16 cellular contexts compared by ENCODE assay signal in genomic region chr4:145083891-145084640, GRCh38. TPM values are rescaled to one million over a fixed set of nuclear protein-coding genes. Genes with fewer than 3 reads are reported as not detected.
DNase-seq lines count a peak whose midpoint lies in the region; ATAC-seq, FAIRE-seq and TF ChIP-seq lines count a peak whose summit lies in the region.
"Had no signal": no experiment of that assay in that cellular context is flagged by ENCODE, and none has a peak within 500 bp of the region (broad histone marks: within the 10 kb centered on the region; RNA-seq: fewer than 3 reads in every experiment).

No MANE protein-coding gene starts in this region.

- no peak overlapping the region for H4K8ac ChIP-seq in IMR-90 (ENCODE audit: low read depth in 2 of 2, low read length in 2 of 2)

- no peak overlapping the region for H3K4ac ChIP-seq in IMR-90 (ENCODE audit: low read depth, low read length)

- H3K14ac ChIP-seq in IMR-90 (replicated peaks; ENCODE audit: low read depth, low read length) = no peak overlapping the region

- H2BK20ac ChIP-seq in IMR-90 (ENCODE audit: low read depth, low read length) = no peak overlapping the region

- POLR2A ChIA-PET in IMR-90 (lab: Charles Lee; ENCODE audit: unreplicated experiment) (no interaction called here), GM12878 (lab: Charles Lee) (interaction anchor here (0.6 kb wide), 1 partner anchor 9 kb away, joined by 3 read pairs; no protein-coding TSS in a partner anchor)

- H2BK15ac ChIP-seq in IMR-90 (ENCODE audit: low read depth, low read length) = no peak overlapping the region

- H3K9ac ChIP-seq in IMR-90 (ENCODE audit: low read depth, low read length) = no peak overlapping the region
- H3K9ac ChIP-seq in GM12878 (ENCODE audit: control insufficient read depth, insufficient read depth, low read length) = no peak overlapping the region

- peaks cover 37% of the 10 kb centered on the region for H3K36me3 Mint-ChIP-seq in memory B cell

- peak; percentile 16 for DNase-seq in EL
- DNase-seq in IMR-90 = peak; percentile 47
- no peak for DNase-seq in GM12878 (ENCODE audit: low read depth, low spot score)
- DNase-seq in memory B cell (ENCODE audit: low spot score in 2 of 2) = no peak
- no peak for DNase-seq in SKM-1 treated with dmso at 0.1 percent for 144 hours (lab: John Stamatoyannopoulos, UW; ENCODE audit: unreplicated experiment)
- DNase-seq in posterior vena cava (ENCODE audit: low spot score) = no peak
- no peak for DNase-seq in substantia nigra (lab: John Stamatoyannopoulos, UW)
- DNase-seq: caudate nucleus, foreskin melanocyte, MG63, NCI-H1930, NCI-H526 treated with DMSO at 0.1 percent for 48 hours had no signal

- H4K20me1 ChIP-seq in IMR-90 (ENCODE audit: insufficient read depth, low read length) (no peaks in the 10 kb centered on the region), GM12878 (ENCODE audit: control insufficient read depth, insufficient read depth) (no peaks in the 10 kb centered on the region)

- no peaks in the 10 kb centered on the region for H3K27me3 ChIP-seq in IMR-90 (ENCODE audit: control insufficient read depth, insufficient read depth, low read length)
- no peaks in the 10 kb centered on the region for H3K27me3 ChIP-seq in GM12878 (replicated peaks in 1 of 2; ENCODE audit: control insufficient read depth in 2 of 2, insufficient read depth in 2 of 2, low read length in 1 of 2)
- H3K27me3 ChIP-seq: MG63 had no signal

- TF ChIP-seq CTCF in IMR-90 (conservative IDR thresholded peaks at IDR 0.05; ENCODE audit: low read depth, low read length) (no peak), GM12878 (IDR thresholded peaks at IDR 0.05 in 2 of 3, conservative IDR thresholded peaks at IDR 0.05 in 1 of 3; ENCODE audit: control insufficient read depth in 2 of 3, extremely low read depth in 1 of 3, insufficient read depth in 1 of 3, low read depth in 3 of 3, low read length in 3 of 3) (no peak)

- FAIRE-seq in GM12878 (lab: Jason Lieb, UNC) = no peak
- FAIRE-seq: HTR-8/SVneo, TTC549 had no signal

- no peak for TF ChIP-seq EP300 in GM12878 (IDR thresholded peaks at IDR 0.05; ENCODE audit: borderline replicate concordance in 1 of 2, control insufficient read depth in 1 of 2, low read depth in 2 of 2, low read length in 2 of 2)

- no peak overlapping the region for H3K23ac ChIP-seq in IMR-90 (ENCODE audit: low read depth, low read length)

- H3K9me3 ChIP-seq in IMR-90 (ENCODE audit: control insufficient read depth, insufficient read depth, low read length) = no peaks in the 10 kb centered on the region
- no peaks in the 10 kb centered on the region; the same call in 2 of the 3 replicates for H3K9me3 ChIP-seq in GM12878 (replicated peaks; ENCODE audit: control insufficient read depth, insufficient read depth, low read length)
- H3K9me3 ChIP-seq: MG63 had no signal

- H2AK5ac ChIP-seq in IMR-90 (ENCODE audit: low read depth, low read length) = no peak overlapping the region

- dilution Hi-C loops in IMR-90 (cut with HindIII; ENCODE audit: low sequenced_read_pairs, unreplicated experiment) = no loop called here

- no peaks in the 10 kb centered on the region for H3K9me3 Mint-ChIP-seq in memory B cell

- H4K91ac ChIP-seq in IMR-90 (ENCODE audit: insufficient read depth, low read depth, low read length) = no peak overlapping the region

- no peak overlapping the region for H3K4me3 Mint-ChIP-seq in memory B cell

- no CpG with 5 or more reads among the region's 1 CpG for WGBS in IMR-90 (ENCODE audit: extremely low coverage in 2 of 2, insufficient read length in 1 of 2), 2 experiments
- WGBS in GM12878 (ENCODE audit: insufficient coverage, insufficient replicate concordance, low lambda C conversion rate, missing lambda C conversion rate) = 100% methylated on average over 1 of the region's 1 CpG

- H3K4me2 ChIP-seq in IMR-90 (ENCODE audit: low read depth, low read length) = no peak overlapping the region
- H3K4me2 ChIP-seq in GM12878 (ENCODE audit: control insufficient read depth, insufficient read depth) = no peak overlapping the region

- H3K79me2 ChIP-seq in GM12878 (ENCODE audit: control insufficient read depth, insufficient read depth, low read length) = peaks cover 1% of the 10 kb centered on the region

- no peak overlapping the region for H2BK5ac ChIP-seq in IMR-90 (ENCODE audit: low read depth, low read length, poor library complexity, severe bottlenecking)

- no peak for TF ChIP-seq POLR2A in IMR-90 (IDR thresholded peaks at IDR 0.05; ENCODE audit: low read depth, low read length)
- no peak for TF ChIP-seq POLR2A in GM12878 (IDR thresholded peaks at IDR 0.05; ENCODE audit: low read depth, low read length)

- TF ChIP-seq RAD21 in IMR-90 (IDR thresholded peaks at IDR 0.05; ENCODE audit: low read length) (no peak), GM12878 (IDR thresholded peaks at IDR 0.05; ENCODE audit: insufficient read depth, low read depth, low read length) (no peak)

- H3K27ac ChIP-seq in IMR-90 (ENCODE audit: insufficient read depth, low read length) (no peak overlapping the region), GM12878 (ENCODE audit: control insufficient read depth, insufficient read depth) (no peak overlapping the region), substantia nigra (ENCODE audit: low read depth, low read length, poor library complexity, severe bottlenecking) (no peak overlapping the region)
- H3K27ac ChIP-seq: SK-N-MC had no signal

- H3K4me3 ChIP-seq in IMR-90 (ENCODE audit: insufficient read depth, low read depth, low read length) = no peak overlapping the region
- no peak overlapping the region for H3K4me3 ChIP-seq in GM12878
- H3K4me3 ChIP-seq: MG63, SK-N-MC had no signal

- SMC1A ChIA-PET in GM12878 (lab: Charles Lee; ENCODE audit: uncharacterized antibody, unreplicated experiment) = interaction anchor here (0.7 to 2.7 kb wide), 8 partner anchors 9 to 36 kb away, joined by 3 to 9 read pairs (median 4); partner anchors contain the start of gene ABCE1

- no peak overlapping the region for H2AFZ ChIP-seq in IMR-90 (replicated peaks; ENCODE audit: low read length, poor library complexity)
- no peak overlapping the region for H2AFZ ChIP-seq in GM12878 (ENCODE audit: control insufficient read depth, low read depth, low read length)

- peaks cover 9 to 23% of the 10 kb centered on the region in 2 experiments; a peak in 3 of 4 replicates for H3K79me1 ChIP-seq in IMR-90 (ENCODE audit: low read depth in 1 of 2, low read length in 2 of 2)

- in situ Hi-C loops in IMR-90 (cut with MboI; ENCODE audit: low sequenced_read_pairs) (no loop called here), GM12878 (cut with MboI) (no loop called here)

- H3K4me1 ChIP-seq in IMR-90 (ENCODE audit: control insufficient read depth, insufficient read depth, low read length) (no peaks in the 10 kb centered on the region; the same call in 1 of the 2 replicates), GM12878 (ENCODE audit: control insufficient read depth, insufficient read depth, low read length) (no peaks in the 10 kb centered on the region)

- H3K36me3 ChIP-seq in IMR-90 (ENCODE audit: control insufficient read depth, insufficient read depth, low read length) (peaks cover 1% of the 10 kb centered on the region; the same call in 1 of the 2 replicates), GM12878 (ENCODE audit: control insufficient read depth in 2 of 2, insufficient read depth in 2 of 2, low read length in 1 of 2) (peaks cover 1 to 14% of the 10 kb centered on the region in 2 experiments)
- H3K36me3 ChIP-seq: MG63 had no signal

- no peak overlapping the region for H3K56ac ChIP-seq in IMR-90 (ENCODE audit: extremely low read depth, insufficient read depth, low read length)

- H3K18ac ChIP-seq in IMR-90 (ENCODE audit: low read depth, low read length) = no peak overlapping the region

- peaks cover 10% of the 10 kb centered on the region for H3K4me1 Mint-ChIP-seq in memory B cell

- CTCF ChIA-PET in IMR-90 (lab: Yijun Ruan, JAX) = no interaction called here
- CTCF ChIA-PET in GM12878 (lab: Yijun Ruan, JAX) = interaction anchor here (0.9 to 6.2 kb wide), 5 partner anchors 8 to 15 kb away, joined by 3 to 30 read pairs (median 4); partner anchors contain the start of genes ABCE1 and ANAPC10

- H3K27ac Mint-ChIP-seq in memory B cell = peak overlapping the region; percentile 51

- intact Hi-C loops in IMR-90 (cut with micrococcal nuclease) = no loop called here
- intact Hi-C loops in GM12878 (cut with micrococcal nuclease; ENCODE audit: unreplicated experiment) = no loop called here
- intact Hi-C loops in posterior vena cava (cut with DNase I) = no loop called here

- RAD21 ChIA-PET in GM12878 (lab: Charles Lee; ENCODE audit: unreplicated experiment) = no interaction called here

- ATAC-seq in IMR-90 (ENCODE audit: low read depth) = no peak
- peak; percentile 52 for ATAC-seq in GM12878
- ATAC-seq in memory B cell (ENCODE audit: low read depth) = no peak
- no peak for ATAC-seq in HG03460 (IDR thresholded peaks at IDR 0.05; ENCODE audit: unreplicated experiment)

- H4K5ac ChIP-seq in IMR-90 (ENCODE audit: low read depth, low read length) = no peak overlapping the region

- no TSS peak for BruUV-seq in IMR-90 (replicated peaks; lab: Mats Ljungman, UMichigan)
- BruUV-seq in GM12878 (replicated peaks; lab: Mats Ljungman, UMichigan) = no TSS peak

- H3K9me1 ChIP-seq in IMR-90 (ENCODE audit: insufficient read depth, low read length) = no peaks in the 10 kb centered on the region; the same call in 1 of the 2 replicates

- no peak overlapping the region for H2AK9ac ChIP-seq in IMR-90 (replicated peaks; ENCODE audit: low read depth, low read length, poor library complexity)

- no peak overlapping the region for H2BK120ac ChIP-seq in IMR-90 (ENCODE audit: low read depth, low read length)

- H3K27me3 Mint-ChIP-seq in memory B cell = no peaks in the 10 kb centered on the region

RNA-seq across cellular contexts. Expression of gene ANAPC10, which starts 13.9 kb away (rescaled TPM):
- 22.4 and 25.8 TPM in 2 replicates for total RNA-seq in IMR-90 (2012; rRNA removed)
- polyA plus RNA-seq in IMR-90 (2012; rRNA removed) = 16.7 and 17.1 TPM in 2 replicates
- 3.0 and 5.5 TPM in 2 replicates for polyA plus RNA-seq in IMR-90 (2012; cell fraction: cytosol; rRNA removed)
- 1.2 and 9.5 TPM in 2 replicates for polyA plus RNA-seq in IMR-90 (2012; cell fraction: nucleus; rRNA removed; ENCODE audit: low replicate concordance)
- total RNA-seq in GM12878 (2013; cell fraction: nucleolus; rRNA removed) = 93.9 and 108 TPM in 2 replicates
- 26.8 and 31.0 TPM in 2 replicates for total RNA-seq in GM12878 (2014; rRNA removed)
- 44.1 and 44.9 TPM in 2 replicates for total RNA-seq in GM12878 (2014; rRNA removed; fragmentation: Illumina TruSeq; extraction: Trizol)
- total RNA-seq in GM12878 (2021) = 21.6 and 23.8 TPM in 2 replicates
- 17.7 TPM for polyA plus RNA-seq in GM12878 (2011; ENCODE audit: low read depth)
- polyA plus RNA-seq in GM12878 (2011; rRNA removed) = 52.9 and 76.8 TPM in 2 replicates
- polyA plus RNA-seq in GM12878 (2011; cell fraction: cytosol; rRNA removed) = 21.2 and 26.0 TPM in 2 replicates
- 23.9 and 26.9 TPM in 2 replicates for polyA plus RNA-seq in GM12878 (2011; cell fraction: nucleus; rRNA removed)
- 17.7 and 21.8 TPM in 2 replicates for polyA plus RNA-seq in GM12878 (2012)
- polyA plus RNA-seq in GM12878 (2014; fragmentation: Illumina TruSeq; extraction: Trizol) = 43.7 and 58.0 TPM in 2 replicates
- polyA plus RNA-seq in GM12878 (2014; fragmentation: Nextera tagmentation; extraction: Ambion mirVana) = 10 to 100 TPM; 60.2 to 73.7 TPM
- 25.0 and 34.0 TPM in 2 replicates for polyA plus RNA-seq in GM12878 (2014; rRNA removed)
- 10 to 100 TPM; 56.1 to 62.6 TPM for polyA plus RNA-seq in GM12878 (2016; fragmentation: Nextera tagmentation; extraction: Ambion mirVana)
- polyA minus RNA-seq in GM12878 (2011; rRNA and poly(A)+ RNA removed) = 42.6 and 42.8 TPM in 2 replicates
- polyA minus RNA-seq in GM12878 (2011; cell fraction: cytosol; rRNA and poly(A)+ RNA removed) = 4.4 and 4.5 TPM in 2 replicates
- polyA minus RNA-seq in GM12878 (2011; cell fraction: nucleus; rRNA and poly(A)+ RNA removed) = 34.2 and 53.3 TPM in 2 replicates
- 10 to 100 TPM; 16.6 to 18.6 TPM for total RNA-seq in posterior vena cava

RNA-seq across cellular contexts. Expression of gene ABCE1, which starts 14.0 kb away (rescaled TPM):
- total RNA-seq in IMR-90 (2012; rRNA removed) (212 and 219 TPM in 2 replicates), GM12878 (2014; rRNA removed) (147 and 158 TPM in 2 replicates), GM12878 (2014; rRNA removed; fragmentation: Illumina TruSeq; extraction: Trizol) (168 and 172 TPM in 2 replicates), GM12878 (2021) (109 and 115 TPM in 2 replicates), posterior vena cava (10 to 100 TPM; 46.5 to 48.6 TPM)
- polyA plus RNA-seq in IMR-90 (2012; rRNA removed) (46.0 and 54.5 TPM in 2 replicates), GM12878 (2011; rRNA removed) (149 and 220 TPM in 2 replicates), GM12878 (2014; fragmentation: Illumina TruSeq; extraction: Trizol) (167 and 221 TPM in 2 replicates), GM12878 (2014; fragmentation: Nextera tagmentation; extraction: Ambion mirVana) (100 to 1,000 TPM in 1 of 2 experiments, 10 to 100 TPM in 1; 75.9 to 108 TPM), GM12878 (2014; rRNA removed) (72.2 and 97.9 TPM in 2 replicates), GM12878 (2016; fragmentation: Nextera tagmentation; extraction: Ambion mirVana) (100 to 1,000 TPM; 124 to 144 TPM)
- 12.4 and 22.2 TPM in 2 replicates for polyA plus RNA-seq in IMR-90 (2012; cell fraction: cytosol; rRNA removed)
- 8.6 and 63.3 TPM in 2 replicates for polyA plus RNA-seq in IMR-90 (2012; cell fraction: nucleus; rRNA removed; ENCODE audit: low replicate concordance)
- 217 and 237 TPM in 2 replicates for total RNA-seq in GM12878 (2013; cell fraction: nucleolus; rRNA removed)
- 46.8 TPM for polyA plus RNA-seq in GM12878 (2011; ENCODE audit: low read depth)
- polyA plus RNA-seq in GM12878 (2011; cell fraction: cytosol; rRNA removed) = 99.2 and 112 TPM in 2 replicates
- 146 and 163 TPM in 2 replicates for polyA plus RNA-seq in GM12878 (2011; cell fraction: nucleus; rRNA removed)
- polyA plus RNA-seq in GM12878 (2012) = 51.6 and 54.1 TPM in 2 replicates
- polyA minus RNA-seq in GM12878 (2011; rRNA and poly(A)+ RNA removed) = 199 and 265 TPM in 2 replicates
- 58.4 and 60.6 TPM in 2 replicates for polyA minus RNA-seq in GM12878 (2011; cell fraction: cytosol; rRNA and poly(A)+ RNA removed)
- 48.6 and 54.9 TPM in 2 replicates for polyA minus RNA-seq in GM12878 (2011; cell fraction: nucleus; rRNA and poly(A)+ RNA removed)

Comparison
In these comparisons a context has a peak if more than half of its experiments do, and no peak if none do; other contexts are left out.
1. DNase-seq: peak in EL (single experiment) and IMR-90 (single experiment); none in GM12878 (single experiment), memory B cell (0 of 2), SKM-1 treated with dmso at 0.1 percent for 144 hours (single experiment), posterior vena cava (single experiment) and substantia nigra (0 of 49).